11 cellular contexts compared by ENCODE assay signal in the genomic region with DNA sequence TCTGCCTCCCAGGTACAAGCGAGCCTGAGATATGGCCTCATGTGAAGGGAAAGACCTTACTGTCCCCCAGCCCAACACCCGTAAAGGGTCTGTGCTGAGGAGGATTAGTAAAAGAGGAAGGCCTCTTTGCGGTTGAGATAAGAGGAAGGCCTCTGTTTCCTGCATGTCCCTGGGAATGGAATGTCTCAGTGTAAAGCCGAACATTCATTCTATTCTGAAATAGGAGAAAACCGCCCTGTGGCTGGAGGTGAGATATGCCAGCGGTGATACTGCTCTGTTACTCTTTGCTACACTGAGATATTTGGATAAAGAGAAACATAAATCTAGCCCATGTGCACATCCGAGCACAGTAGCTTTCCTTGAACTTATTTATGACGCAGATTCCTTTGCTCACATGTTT. TPM values are rescaled to one million over a fixed set of nuclear protein-coding genes. Genes with fewer than 3 reads are reported as not detected.
"Had no signal": no experiment of that assay in that cellular context is flagged by ENCODE, and none has a peak within 500 bp of the region (broad histone marks: within the 10 kb centered on the region; RNA-seq: fewer than 3 reads in every experiment).

No MANE protein-coding gene starts in this region.

RNA-seq across cellular contexts. Expression of a gene that starts 26.7 kb away (rescaled TPM):
- total RNA-seq: activated CD4-positive, alpha-beta T cell treated with anti-CD3 and anti-CD28 coated beads, Interleukin-2, amount 10 ng/mL, durations not matched to agents 24 days and 14 days; activated CD8-positive, alpha-beta memory T cell treated with anti-CD3 and anti-CD28 coated beads for 36 hours; activated CD8-positive, alpha-beta T cell treated with anti-CD3 and anti-CD28 coated beads for 36 hours; activated naive CD8-positive, alpha-beta T cell treated with anti-CD3 and anti-CD28 coated beads for 36 hours; activated T-cell treated with anti-CD3 and anti-CD28 coated beads, Interleukin-2, amount 50 U/mL, for 72 hours; aorta; cerebellum; M059J; Right ventricle myocardium superior; T-helper 1 cell treated with Interleukin-12 subunit alpha and Interleukin-12 subunit beta and Interleukin-4 antibody, amounts not matched to agents 30 ng/mL and 1 ng/mL, for 36 hours; T-helper 2 cell treated with Interferon-gamma antibody and Interleukin-4, amounts not matched to agents 100 ng/mL and 5 ng/mL, for 36 hours had no signal

RNA-seq across cellular contexts. Expression of a gene that starts 34.5 kb away (rescaled TPM):
- total RNA-seq: activated CD8-positive, alpha-beta T cell treated with anti-CD3 and anti-CD28 coated beads for 36 hours; M059J had no signal
